ENCODE assay signal across 7 cellular contexts in the genomic region with DNA sequence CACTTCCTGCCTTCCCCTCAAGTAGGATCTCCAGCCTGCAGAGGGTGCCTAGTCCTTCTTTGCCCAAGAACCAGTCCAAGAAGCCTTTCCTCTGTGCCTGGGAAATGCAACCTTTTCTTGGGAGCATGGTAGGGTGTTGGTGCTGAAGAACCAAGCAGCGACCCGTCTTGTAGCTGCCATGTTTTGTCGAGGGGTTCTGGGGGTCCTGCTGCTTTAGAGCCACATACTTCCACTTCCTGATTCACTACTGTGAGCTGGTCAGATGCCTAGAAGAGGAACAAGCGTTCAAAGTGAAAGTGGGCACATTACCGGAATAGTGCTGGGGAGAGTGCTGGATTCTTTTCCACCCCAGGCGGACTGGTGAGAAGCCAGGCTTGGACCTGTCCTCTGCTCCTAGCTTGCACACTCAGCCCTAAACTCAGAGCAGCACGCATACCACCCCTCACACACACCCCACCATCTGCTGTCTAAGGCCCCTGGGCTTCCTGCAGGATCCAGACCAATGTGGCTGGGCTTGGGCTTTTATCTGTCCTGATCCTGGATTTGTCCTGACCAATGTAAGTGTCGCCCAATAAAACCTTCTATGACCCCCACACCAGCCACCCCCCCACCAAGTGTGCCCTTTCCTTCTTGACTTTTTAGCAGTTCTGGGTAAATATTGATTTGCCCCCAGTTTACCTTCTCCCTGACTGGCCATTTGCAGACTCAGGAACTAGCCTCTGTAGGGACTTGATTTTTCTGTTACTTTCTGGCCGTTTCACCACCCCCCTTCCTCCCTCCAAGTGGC. TPM values are rescaled to one million over a fixed set of nuclear protein-coding genes. Genes with fewer than 3 reads are reported as not detected.
DNase-seq lines count a peak whose midpoint lies in the region; ATAC-seq, FAIRE-seq and TF ChIP-seq lines count a peak whose summit lies in the region.
"Had no signal": no experiment of that assay in that cellular context is flagged by ENCODE, and none has a peak within 500 bp of the region (broad histone marks: within the 10 kb centered on the region; RNA-seq: fewer than 3 reads in every experiment).

No MANE protein-coding gene starts in this region.

- in situ Hi-C loops in KBM-7 (cut with MboI; ENCODE audit: low pct_unique_long_range_greater_than_20kb, low sequenced_read_pairs), result no loop called here

- no peaks in the 10 kb centered on the region for H3K9me3 Mint-ChIP-seq in activated T-cell treated with anti-CD3 and anti-CD28 coated beads, Interleukin-2, amount 50 U/mL, for 24 hours

- peak; percentile 85 for DNase-seq in KBM-7
- peak; percentile 36 for DNase-seq in activated T-cell treated with anti-CD3 and anti-CD28 coated beads, Interleukin-2, amount 50 U/mL, for 24 hours
- DNase-seq in pancreas, result no peak
- no peak for DNase-seq in epidermal melanocyte (ENCODE audit: insufficient read length, low spot score)
- DNase-seq: NCI-H2171 had no signal

- H3K27me3 Mint-ChIP-seq in activated T-cell treated with anti-CD3 and anti-CD28 coated beads, Interleukin-2, amount 50 U/mL, for 24 hours, result peaks cover 91% of the 10 kb centered on the region

- H3K4me3 Mint-ChIP-seq in activated T-cell treated with anti-CD3 and anti-CD28 coated beads, Interleukin-2, amount 50 U/mL, for 24 hours, result peak overlapping the region; percentile 68

- H3K36me3 Mint-ChIP-seq in activated T-cell treated with anti-CD3 and anti-CD28 coated beads, Interleukin-2, amount 50 U/mL, for 24 hours (ENCODE audit: low read depth), result no peaks in the 10 kb centered on the region

- intact Hi-C loops in pancreas (cut with DNase I), result no loop called here

- peak overlapping the region; percentile 69 for H3K27ac Mint-ChIP-seq in activated T-cell treated with anti-CD3 and anti-CD28 coated beads, Interleukin-2, amount 50 U/mL, for 24 hours

- TF ChIP-seq CTCF in pancreas (IDR thresholded peaks at IDR 0.05), result no peak

- H3K27me3 ChIP-seq in pancreas, result peaks cover 10 to 83% (median 24%) of the 10 kb centered on the region in 4 donors

- H3K27ac ChIP-seq in pancreas, result no peak overlapping the region

- no peaks in the 10 kb centered on the region for H3K9me3 ChIP-seq in pancreas

- H3K4me1 ChIP-seq in pancreas, result peaks cover 0 to 15% (median 6%) of the 10 kb centered on the region in 3 donors

- H3K4me3 ChIP-seq in pancreas, result no peak overlapping the region

- peak in 3 of 4 donors; percentile 26 to 49 (median 46) for ATAC-seq in pancreas
- ATAC-seq in HG03342 (IDR thresholded peaks at IDR 0.05; ENCODE audit: unreplicated experiment), result no peak
- no peak for ATAC-seq in HG02938 (IDR thresholded peaks at IDR 0.05; ENCODE audit: unreplicated experiment)

- FAIRE-seq in pancreas (lab: Jason Lieb, UNC), result no peak

- peaks cover 40% of the 10 kb centered on the region for H3K4me1 Mint-ChIP-seq in activated T-cell treated with anti-CD3 and anti-CD28 coated beads, Interleukin-2, amount 50 U/mL, for 24 hours (ENCODE audit: low read depth)

- 14 to 20% methylated on average over 9 of the region's 9 CpGs for WGBS in pancreas, 2 donors

- no peaks in the 10 kb centered on the region for H3K36me3 ChIP-seq in pancreas

RNA-seq across cellular contexts. Expression of gene HOXA13, which starts 1.5 kb away (rescaled TPM):
- total RNA-seq in pancreas, result under 1 TPM in 1 of 6 donors, not detected in 5; 0.03 TPM
- not detected for polyA plus RNA-seq in pancreas

RNA-seq across cellular contexts. Expression of gene HOXA11, which starts 16.4 kb away (rescaled TPM):
- total RNA-seq in pancreas, result not detected
- not detected for polyA plus RNA-seq in pancreas

RNA-seq across cellular contexts. Expression of gene HOXA10, which starts 27.3 kb away (rescaled TPM):
- under 1 TPM in 4 of 6 donors, not detected in 2; 0.09 to 0.18 (median 0.14) TPM for total RNA-seq in pancreas
- not detected for polyA plus RNA-seq in pancreas

RNA-seq across cellular contexts. Expression of gene HOXA9, which starts 36.1 kb away (rescaled TPM):
- under 1 TPM in 1 of 6 donors, not detected in 5; 0.13 TPM for total RNA-seq in pancreas
- polyA plus RNA-seq in pancreas, result under 1 TPM in 1 of 2 donors, not detected in 1; 0.09 TPM

RNA-seq across cellular contexts. Expression of gene EVX1, which starts 41.2 kb away (rescaled TPM):
- not detected for total RNA-seq in pancreas
- under 1 TPM in 1 of 2 donors, not detected in 1; 0.05 TPM for polyA plus RNA-seq in pancreas

Comparison
In these comparisons a context has a peak if more than half of its experiments do, and no peak if none do; other contexts are left out.
1. DNase-seq: peak in KBM-7 (single experiment) and activated T-cell treated with anti-CD3 and anti-CD28 coated beads, Interleukin-2, amount 50 U/mL, for 24 hours (single experiment); none in pancreas (0 of 6) and epidermal melanocyte (single experiment).
2. ATAC-seq: peak in pancreas (3 of 4); none in HG03342 (single experiment) and HG02938 (single experiment).